ENCODE assay signal across 26 cellular contexts in the genomic region with DNA sequence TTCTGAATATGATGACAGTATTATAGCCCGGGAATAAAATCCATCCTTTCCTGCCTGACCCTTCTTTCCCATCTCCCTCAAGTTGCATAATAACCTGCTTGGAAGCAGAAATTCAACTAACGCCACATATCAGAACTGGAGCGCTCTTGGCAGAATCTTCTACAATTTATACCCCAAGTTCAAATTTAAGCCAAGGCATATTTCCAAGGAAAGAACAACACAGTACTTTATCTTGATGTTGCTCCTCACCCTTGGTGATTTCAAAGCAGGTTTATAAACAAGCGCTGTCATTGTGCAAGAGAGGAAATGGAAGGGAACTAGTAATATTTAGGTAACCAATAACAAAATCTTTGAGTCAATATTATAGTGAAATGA. TPM values are rescaled to one million over a fixed set of nuclear protein-coding genes. Genes with fewer than 3 reads are reported as not detected.
DNase-seq lines count a peak whose midpoint lies in the region; ATAC-seq and TF ChIP-seq lines count a peak whose summit lies in the region.
"Had no signal": no experiment of that assay in that cellular context is flagged by ENCODE, and none has a peak within 500 bp of the region (broad histone marks: within the 10 kb centered on the region; RNA-seq: fewer than 3 reads in every experiment).

No MANE protein-coding gene starts in this region.

- TF ChIP-seq CTCF in choroid plexus epithelial cell (conservative IDR thresholded peaks at IDR 0.05; ENCODE audit: low read depth, low read length) (no peak), vagina (IDR thresholded peaks at IDR 0.05) (no peak), lower lobe of right lung (IDR thresholded peaks at IDR 0.05) (no peak)

- no peaks in the 10 kb centered on the region for H3K27me3 ChIP-seq in vagina
- no peaks in the 10 kb centered on the region for H3K27me3 ChIP-seq in lower lobe of right lung (ENCODE audit: low read depth)
- H3K27me3 ChIP-seq: heart right ventricle, Peyer's patch, SJCRH30, upper lobe of left lung had no signal

- intact Hi-C loops in vagina (cut with DNase I), result no loop called here
- intact Hi-C loops in lower lobe of right lung (cut with DNase I), result no loop called here

- H3K9me3 ChIP-seq in vagina (no peaks in the 10 kb centered on the region), lower lobe of right lung (no peaks in the 10 kb centered on the region)
- H3K9me3 ChIP-seq: SJCRH30 had no signal

- H3K4me3 ChIP-seq in choroid plexus epithelial cell (ENCODE audit: low read depth, low read length) (no peak overlapping the region), vagina (no peak overlapping the region), lower lobe of right lung (no peak overlapping the region)
- H3K4me3 ChIP-seq: heart right ventricle, Peyer's patch, SJCRH30, upper lobe of left lung had no signal

- H3K36me3 ChIP-seq in vagina (no peaks in the 10 kb centered on the region), lower lobe of right lung (no peaks in the 10 kb centered on the region)
- H3K36me3 ChIP-seq: heart right ventricle, Peyer's patch, SJCRH30, upper lobe of left lung had no signal

- ATAC-seq in HG03039 (IDR thresholded peaks at IDR 0.05; ENCODE audit: unreplicated experiment), result no peak
- no peak for ATAC-seq in lower lobe of right lung
- ATAC-seq: activated T-cell treated with anti-CD3 and anti-CD28 coated beads, Interleukin-2, amount 50 U/mL, for 4 hours; HCT116 had no signal

- H3K4me1 ChIP-seq in vagina (peaks cover 24% of the 10 kb centered on the region), lower lobe of right lung (no peaks in the 10 kb centered on the region)
- H3K4me1 ChIP-seq: Peyer's patch, SJCRH30 had no signal

- TF ChIP-seq POLR2A in vagina (IDR thresholded peaks at IDR 0.05), result no peak

- DNase-seq in NOMO-1 treated with DMSO at 0.1 percent for 48 hours (lab: John Stamatoyannopoulos, UW; ENCODE audit: unreplicated experiment) (peak; percentile 27), NOMO-1 treated with dmso at 0.1 percent for 144 hours (lab: John Stamatoyannopoulos, UW; ENCODE audit: unreplicated experiment) (no peak), choroid plexus epithelial cell (ENCODE audit: low read depth) (peak; percentile 63), iris pigment epithelial cell (ENCODE audit: low read depth) (peak; percentile 44), vagina (ENCODE audit: extremely low spot score in 2 of 2) (no peak), germinal center (ENCODE audit: low spot score) (no peak), lower lobe of right lung (no peak)
- DNase-seq: 8988T; activated CD4-positive, alpha-beta T cell treated with anti-CD3 and anti-CD28 coated beads, Interleukin-2, amount 10 ng/mL, durations not matched to agents 7 days and 5 days; activated naive CD4-positive, alpha-beta T cell; activated T-cell treated with anti-CD3 and anti-CD28 coated beads, Interleukin-2, amount 50 U/mL, for 4 hours; CD4-positive, CD25-positive, alpha-beta regulatory T cell; foreskin fibroblast; Karpas-422; NCI-H1092; NCI-H1694 treated with DMSO at 0.1 percent for 48 hours; NCI-H526; NK-92 treated with Interleukin-12 subunit alpha and Interleukin-12 subunit beta, amount 100 ng/mL, for 24 hours; Peyer's patch; retina; stimulated activated CD4-positive, alpha-beta T cell treated with anti-CD3 and anti-CD28 coated beads, Interleukin-4, amount 100 ng/mL, for 1 hour; upper lobe of left lung had no signal

- H3K27ac ChIP-seq in vagina (peak overlapping the region; percentile 53), lower lobe of right lung (no peak overlapping the region)
- H3K27ac ChIP-seq: Peyer's patch, SJCRH30, upper lobe of left lung had no signal

RNA-seq across cellular contexts. Expression of a gene that starts 38.0 kb away (rescaled TPM):
- 52.8 TPM for total RNA-seq in vagina
- 31.1 TPM for total RNA-seq in lower lobe of right lung

Comparison
In these comparisons a context has a peak if more than half of its experiments do, and no peak if none do; other contexts are left out.
1. DNase-seq: peak in NOMO-1 treated with DMSO at 0.1 percent for 48 hours (single experiment), choroid plexus epithelial cell (single experiment) and iris pigment epithelial cell (single experiment); none in NOMO-1 treated with dmso at 0.1 percent for 144 hours (single experiment), vagina (0 of 2), germinal center (single experiment) and lower lobe of right lung (single experiment).